ENCODE assay signal across 33 cellular contexts in genomic region chr13:31413531-31413930, GRCh38.
"Had no signal": no experiment of that assay in that cellular context is flagged by ENCODE, and none has a peak within 500 bp of the region (broad histone marks: within the 10 kb centered on the region; RNA-seq: fewer than 3 reads in every experiment).

No MANE protein-coding gene starts in this region.

- H3K36me3 ChIP-seq: ascending aorta, breast epithelium, cardiac muscle cell, colonic mucosa had no signal

- DNase-seq: activated CD4-positive, alpha-beta memory T cell treated with anti-CD3 and anti-CD28 coated beads for 36 hours; activated CD4-positive, alpha-beta T cell treated with anti-CD3 and anti-CD28 coated beads for 36 hours; activated CD4-positive, alpha-beta T cell treated with anti-CD3 and anti-CD28 coated beads, Interleukin-2, amount 10 ng/mL, durations not matched to agents 24 days and 14 days; activated CD4-positive, CD25-positive, alpha-beta regulatory T cell; activated CD4-positive, CD25-positive, alpha-beta regulatory T cell treated with anti-CD3 and anti-CD28 coated beads, Interleukin-2, amount 50 U/mL, for 72 hours; activated CD8-positive, alpha-beta memory T cell treated with anti-CD3 and anti-CD28 coated beads, Interleukin-2, amount 10 ng/mL, durations not matched to agents 7 days and 5 days; activated CD8-positive, alpha-beta memory T cell treated with anti-CD3 and anti-CD28 coated beads, Interleukin-2, amount 50 U/mL, for 4 hours; activated CD8-positive, alpha-beta T cell treated with anti-CD3 and anti-CD28 coated beads, Interleukin-2, amount 10 ng/mL, durations not matched to agents 7 days and 5 days; activated gamma-delta T cell; activated naive CD4-positive, alpha-beta T cell; activated naive CD4-positive, alpha-beta T cell treated with anti-CD3 and anti-CD28 coated beads, Interleukin-2, amount 10 ng/mL, durations not matched to agents 7 days and 5 days; activated naive CD8-positive, alpha-beta T cell treated with anti-CD3 and anti-CD28 coated beads, Interleukin-2, amount 10 ng/mL, durations not matched to agents 7 days and 5 days; activated T-cell treated with anti-CD3 and anti-CD28 coated beads, Interleukin-2, amount 50 U/mL, for 1 hour; activated T-cell treated with anti-CD3 and anti-CD28 coated beads, Interleukin-2, amount 50 U/mL, for 48 hours; central memory CD4-positive, alpha-beta T cell; cerebellar nuclear complex; colonic mucosa; effector CD8-positive, alpha-beta T cell; foreskin fibroblast; head of caudate nucleus; hippocampal formation; T-helper 2 cell had no signal

- H3K27ac Mint-ChIP-seq: activated CD4-positive, alpha-beta memory T cell treated with anti-CD3 and anti-CD28 coated beads for 36 hours; activated CD4-positive, alpha-beta T cell treated with anti-CD3 and anti-CD28 coated beads for 36 hours; activated CD4-positive, alpha-beta T cell treated with anti-CD3 and anti-CD28 coated beads, Interleukin-2, amount 10 ng/mL, durations not matched to agents 24 days and 14 days; activated CD8-positive, alpha-beta memory T cell treated with anti-CD3 and anti-CD28 coated beads, Interleukin-2, amount 10 ng/mL, durations not matched to agents 7 days and 5 days; activated CD8-positive, alpha-beta T cell treated with anti-CD3 and anti-CD28 coated beads, Interleukin-2, amount 10 ng/mL, durations not matched to agents 7 days and 5 days; activated naive CD4-positive, alpha-beta T cell treated with anti-CD3 and anti-CD28 coated beads, Interleukin-2, amount 10 ng/mL, durations not matched to agents 7 days and 5 days; activated naive CD4-positive, alpha-beta T cell treated with anti-CD3 and anti-CD28 coated beads, Interleukin-2, amount 50 U/mL, for 72 hours; activated naive CD8-positive, alpha-beta T cell treated with anti-CD3 and anti-CD28 coated beads, Interleukin-2, amount 10 ng/mL, durations not matched to agents 7 days and 5 days; activated T-helper 1 cell treated with anti-CD3 and anti-CD28 coated beads, Interleukin-12 subunit alpha, Interleukin-12 subunit beta, Interleukin-2, Interleukin-4 antibody, amounts not matched to agents 30 ng/mL and 10 ng/mL and 1 ng/mL, durations not matched to agents 14 hours and 24 hours and 36 hours; activated T-helper 2 cell treated with anti-CD3 and anti-CD28 coated beads, Interferon-gamma antibody, Interleukin-2, Interleukin-4, amounts not matched to agents 10 μg/mL and 5 μg/mL and 100 μg/mL, durations not matched to agents 14 hours and 24 hours and 36 hours had no signal

- H3K9me3 ChIP-seq: ascending aorta, breast epithelium, colonic mucosa had no signal

- H3K9me3 Mint-ChIP-seq: activated CD4-positive, alpha-beta memory T cell treated with anti-CD3 and anti-CD28 coated beads for 36 hours; activated CD4-positive, alpha-beta T cell treated with anti-CD3 and anti-CD28 coated beads, Interleukin-2, amount 10 ng/mL, durations not matched to agents 24 days and 14 days; activated naive CD4-positive, alpha-beta T cell treated with anti-CD3 and anti-CD28 coated beads, Interleukin-2, amount 10 ng/mL, durations not matched to agents 7 days and 5 days; activated naive CD4-positive, alpha-beta T cell treated with anti-CD3 and anti-CD28 coated beads, Interleukin-2, amount 50 U/mL, for 72 hours; activated naive CD8-positive, alpha-beta T cell treated with anti-CD3 and anti-CD28 coated beads, Interleukin-2, amount 10 ng/mL, durations not matched to agents 7 days and 5 days; activated T-helper 1 cell treated with anti-CD3 and anti-CD28 coated beads, Interleukin-12 subunit alpha, Interleukin-12 subunit beta, Interleukin-2, Interleukin-4 antibody, amounts not matched to agents 30 ng/mL and 10 ng/mL and 1 ng/mL, durations not matched to agents 14 hours and 24 hours and 36 hours; activated T-helper 2 cell treated with anti-CD3 and anti-CD28 coated beads, Interferon-gamma antibody, Interleukin-2, Interleukin-4, amounts not matched to agents 10 μg/mL and 5 μg/mL and 100 μg/mL, durations not matched to agents 14 hours and 24 hours and 36 hours; brain had no signal

- H3K4me3 ChIP-seq: ascending aorta, breast epithelium, cardiac muscle cell, colonic mucosa had no signal

- H3K27ac ChIP-seq: ascending aorta, breast epithelium, cardiac muscle cell, colonic mucosa, epithelial cell of prostate had no signal

- FAIRE-seq: endometrium, endothelial cell of umbilical vein, frontal cortex had no signal

- H3K4me1 ChIP-seq: ascending aorta, breast epithelium, colonic mucosa had no signal

- H3K4me1 Mint-ChIP-seq: activated CD4-positive, alpha-beta T cell treated with anti-CD3 and anti-CD28 coated beads for 36 hours; activated CD4-positive, alpha-beta T cell treated with anti-CD3 and anti-CD28 coated beads, Interleukin-2, amount 10 ng/mL, durations not matched to agents 24 days and 14 days; activated CD8-positive, alpha-beta memory T cell treated with anti-CD3 and anti-CD28 coated beads, Interleukin-2, amount 10 ng/mL, durations not matched to agents 7 days and 5 days; activated naive CD4-positive, alpha-beta T cell treated with anti-CD3 and anti-CD28 coated beads, Interleukin-2, amount 10 ng/mL, durations not matched to agents 7 days and 5 days; activated naive CD8-positive, alpha-beta T cell treated with anti-CD3 and anti-CD28 coated beads, Interleukin-2, amount 10 ng/mL, durations not matched to agents 7 days and 5 days had no signal

- H3K27me3 ChIP-seq: ascending aorta, breast epithelium, cardiac muscle cell, colonic mucosa had no signal

- H3K36me3 Mint-ChIP-seq: activated CD4-positive, alpha-beta memory T cell treated with anti-CD3 and anti-CD28 coated beads for 36 hours; activated CD8-positive, alpha-beta memory T cell treated with anti-CD3 and anti-CD28 coated beads, Interleukin-2, amount 10 ng/mL, durations not matched to agents 7 days and 5 days; activated naive CD4-positive, alpha-beta T cell treated with anti-CD3 and anti-CD28 coated beads, Interleukin-2, amount 10 ng/mL, durations not matched to agents 7 days and 5 days; activated naive CD4-positive, alpha-beta T cell treated with anti-CD3 and anti-CD28 coated beads, Interleukin-2, amount 50 U/mL, for 72 hours; activated naive CD8-positive, alpha-beta T cell treated with anti-CD3 and anti-CD28 coated beads, Interleukin-2, amount 10 ng/mL, durations not matched to agents 7 days and 5 days; brain had no signal

- H3K4me3 Mint-ChIP-seq: activated CD4-positive, alpha-beta memory T cell treated with anti-CD3 and anti-CD28 coated beads for 36 hours; activated CD4-positive, alpha-beta T cell treated with anti-CD3 and anti-CD28 coated beads for 36 hours; activated CD4-positive, alpha-beta T cell treated with anti-CD3 and anti-CD28 coated beads, Interleukin-2, amount 10 ng/mL, durations not matched to agents 24 days and 14 days; activated CD8-positive, alpha-beta memory T cell treated with anti-CD3 and anti-CD28 coated beads, Interleukin-2, amount 10 ng/mL, durations not matched to agents 7 days and 5 days; activated CD8-positive, alpha-beta T cell treated with anti-CD3 and anti-CD28 coated beads, Interleukin-2, amount 10 ng/mL, durations not matched to agents 7 days and 5 days; activated naive CD4-positive, alpha-beta T cell treated with anti-CD3 and anti-CD28 coated beads, Interleukin-2, amount 10 ng/mL, durations not matched to agents 7 days and 5 days; activated naive CD8-positive, alpha-beta T cell treated with anti-CD3 and anti-CD28 coated beads, Interleukin-2, amount 10 ng/mL, durations not matched to agents 7 days and 5 days; activated T-helper 1 cell treated with anti-CD3 and anti-CD28 coated beads, Interleukin-12 subunit alpha, Interleukin-12 subunit beta, Interleukin-2, Interleukin-4 antibody, amounts not matched to agents 30 ng/mL and 10 ng/mL and 1 ng/mL, durations not matched to agents 14 hours and 24 hours and 36 hours; brain had no signal

- H3K27me3 Mint-ChIP-seq: activated CD4-positive, alpha-beta T cell treated with anti-CD3 and anti-CD28 coated beads, Interleukin-2, amount 10 ng/mL, durations not matched to agents 24 days and 14 days; activated naive CD4-positive, alpha-beta T cell treated with anti-CD3 and anti-CD28 coated beads, Interleukin-2, amount 10 ng/mL, durations not matched to agents 7 days and 5 days; activated naive CD8-positive, alpha-beta T cell treated with anti-CD3 and anti-CD28 coated beads, Interleukin-2, amount 10 ng/mL, durations not matched to agents 7 days and 5 days had no signal
